Comparison of ENCODE assay signal across 8 cellular contexts in genomic region chr9:98775831-98776441, GRCh38. TPM values are rescaled to one million over a fixed set of nuclear protein-coding genes. Genes with fewer than 3 reads are reported as not detected.
DNase-seq lines count a peak whose midpoint lies in the region; ATAC-seq and TF ChIP-seq lines count a peak whose summit lies in the region.

No MANE protein-coding gene starts in this region.

- 21% methylated on average over 8 of the region's 8 CpGs for WGBS in mesenchymal stem cell

- TF ChIP-seq RAD21 in Ishikawa (IDR thresholded peaks at IDR 0.05; ENCODE audit: low read depth), result peak; percentile 71

- H3K4me1 ChIP-seq in RWPE2 (ENCODE audit: insufficient read depth, poor library complexity, severe bottlenecking) (peaks cover 5% of the 10 kb centered on the region), mesenchymal stem cell (ENCODE audit: control insufficient read depth, insufficient read depth, low read depth, low read length) (peaks cover 15% of the 10 kb centered on the region)

- H3K79me1 ChIP-seq in mesenchymal stem cell (replicated peaks; ENCODE audit: low read length, poor library complexity, severe bottlenecking), result no peaks in the 10 kb centered on the region

- ATAC-seq in RWPE2 (ENCODE audit: low read depth) (peak; percentile 54), HG02973 (IDR thresholded peaks at IDR 0.05; ENCODE audit: unreplicated experiment) (no peak)

- no peak overlapping the region for H3K4ac ChIP-seq in mesenchymal stem cell (ENCODE audit: low read depth in 1 of 2, low read length in 2 of 2)

- H2BK12ac ChIP-seq in mesenchymal stem cell (ENCODE audit: low read length in 2 of 2), result no peak overlapping the region

- H2BK15ac ChIP-seq in mesenchymal stem cell (ENCODE audit: low read depth, poor library complexity, severe bottlenecking), result no peak overlapping the region

- TF ChIP-seq CTCF in RWPE2 (IDR thresholded peaks at IDR 0.05; ENCODE audit: poor library complexity, severe bottlenecking) (peak; percentile 80), dorsolateral prefrontal cortex (IDR thresholded peaks at IDR 0.05 in 54 of 56, conservative IDR thresholded peaks at IDR 0.05 in 2 of 56; ENCODE audit: low read depth in 1 of 56, partially characterized antibody in 56 of 56) (peak; percentile 41 to 80 (median 64))

- peaks cover 12% of the 10 kb centered on the region for H3K36me3 ChIP-seq in RWPE2 (ENCODE audit: low read depth)
- peaks cover 42 to 79% of the 10 kb centered on the region in 2 experiments for H3K36me3 ChIP-seq in mesenchymal stem cell (ENCODE audit: control insufficient read depth in 1 of 2, insufficient read depth in 2 of 2, low read depth in 1 of 2, low read length in 2 of 2)

- H2AK5ac ChIP-seq in mesenchymal stem cell (ENCODE audit: low read length, severe bottlenecking), result no peak overlapping the region

- H3K23ac ChIP-seq in mesenchymal stem cell (ENCODE audit: low read length in 2 of 2), result no peak overlapping the region

- H2AFZ ChIP-seq in mesenchymal stem cell (ENCODE audit: low read depth, low read length), result no peak overlapping the region

- H4K91ac ChIP-seq in mesenchymal stem cell (ENCODE audit: low read length), result no peak overlapping the region

- H2BK5ac ChIP-seq in mesenchymal stem cell (ENCODE audit: low read depth, low read length, poor library complexity, severe bottlenecking), result no peak overlapping the region

- no peak for TF ChIP-seq EP300 in Ishikawa (IDR thresholded peaks at IDR 0.05; ENCODE audit: borderline replicate concordance)

- peak; percentile 28 for DNase-seq in NK-92 treated with Interleukin-12 subunit alpha and Interleukin-12 subunit beta, amount 100 ng/mL, for 24 hours (lab: John Stamatoyannopoulos, UW)
- DNase-seq in NK-92 (lab: John Stamatoyannopoulos, UW; ENCODE audit: unreplicated experiment), result no peak
- no peak for DNase-seq in RWPE2 (ENCODE audit: low spot score)
- peak in 2 of 10 donors; percentile 39 to 70 for DNase-seq in dorsolateral prefrontal cortex
- peak; percentile 76 for DNase-seq in mesenchymal stem cell
- DNase-seq in effector CD8-positive, alpha-beta T cell (lab: John Stamatoyannopoulos, UW), result no peak

- H3K14ac ChIP-seq in mesenchymal stem cell (ENCODE audit: low read length in 2 of 2), result no peak overlapping the region

- intact Hi-C loops in dorsolateral prefrontal cortex (cut with DNase I), result loop anchor here in 1 of 2 donors (5.0 kb wide), 1 partner anchor 459 kb away; no protein-coding TSS in a partner anchor

- H2BK120ac ChIP-seq in mesenchymal stem cell (ENCODE audit: low read depth, low read length), result no peak overlapping the region

- no peak overlapping the region for H3K9ac ChIP-seq in mesenchymal stem cell (ENCODE audit: low read length)

- H3K4me2 ChIP-seq in mesenchymal stem cell (ENCODE audit: low read length, poor library complexity, severe bottlenecking), result no peak overlapping the region

- H3K9me3 ChIP-seq in RWPE2 (ENCODE audit: severe bottlenecking) (no peaks in the 10 kb centered on the region), mesenchymal stem cell (ENCODE audit: control insufficient read depth, low read length) (no peaks in the 10 kb centered on the region)

- H3K27ac ChIP-seq in RWPE2 (ENCODE audit: poor library complexity, severe bottlenecking) (no peak overlapping the region), dorsolateral prefrontal cortex (no peak overlapping the region), mesenchymal stem cell (ENCODE audit: low read length, poor library complexity, severe bottlenecking) (no peak overlapping the region)

- H3K18ac ChIP-seq in mesenchymal stem cell (ENCODE audit: low read depth in 1 of 2, low read length in 2 of 2), result no peak overlapping the region

- no peak overlapping the region for H4K8ac ChIP-seq in mesenchymal stem cell (ENCODE audit: low read length)

- H3K4me3 ChIP-seq in RWPE2 (ENCODE audit: severe bottlenecking) (no peak overlapping the region), dorsolateral prefrontal cortex (no peak overlapping the region), mesenchymal stem cell (ENCODE audit: insufficient read depth in 1 of 2, low read depth in 1 of 2, low read length in 2 of 2) (no peak overlapping the region)

- H3K27me3 ChIP-seq in RWPE2 (ENCODE audit: insufficient read depth, poor library complexity, severe bottlenecking) (no peaks in the 10 kb centered on the region), dorsolateral prefrontal cortex (no peaks in the 10 kb centered on the region), mesenchymal stem cell (ENCODE audit: control insufficient read depth in 1 of 2, insufficient read depth in 1 of 2, low read length in 2 of 2) (no peaks in the 10 kb centered on the region)

TF ChIP-seq in Ishikawa, 13 proteins besides CTCF, POLR2A, EP300 and RAD21:
- no peak for TF ChIP-seq MAX (IDR thresholded peaks at IDR 0.05)

RNA-seq across cellular contexts. Expression of gene ANKS6, which starts 20.4 kb away (rescaled TPM):
- 10 to 100 TPM; 21.8 to 47.3 (median 33.7) TPM for total RNA-seq in dorsolateral prefrontal cortex
- 12.3 TPM for polyA plus RNA-seq in mesenchymal stem cell (2013, experiment 1 of 2)
- polyA plus RNA-seq in mesenchymal stem cell (2013, experiment 2 of 2), result 11.9 TPM

RNA-seq across cellular contexts. Expression of gene GALNT12, which starts 31.5 kb away (rescaled TPM):
- total RNA-seq in dorsolateral prefrontal cortex, result 1 to 10 TPM; 1.6 to 9.7 (median 3.9) TPM
- 0.68 TPM for polyA plus RNA-seq in mesenchymal stem cell (2013, experiment 1 of 2)
- 0.67 TPM for polyA plus RNA-seq in mesenchymal stem cell (2013, experiment 2 of 2)

Comparison
In these comparisons a context has a peak if more than half of its experiments do, and no peak if none do; other contexts are left out.
1. DNase-seq: peak in NK-92 treated with Interleukin-12 subunit alpha and Interleukin-12 subunit beta, amount 100 ng/mL, for 24 hours (single experiment) and mesenchymal stem cell (single experiment); none in NK-92 (single experiment), RWPE2 (single experiment) and effector CD8-positive, alpha-beta T cell (single experiment).